In genomic region chr3:149634072-149634471, GRCh38 we compare ENCODE assay signal across 16 cellular contexts. TPM values are rescaled to one million over a fixed set of nuclear protein-coding genes. Genes with fewer than 3 reads are reported as not detected.
DNase-seq lines count a peak whose midpoint lies in the region; ATAC-seq, FAIRE-seq and TF ChIP-seq lines count a peak whose summit lies in the region.
"Had no signal": no experiment of that assay in that cellular context is flagged by ENCODE, and none has a peak within 500 bp of the region (broad histone marks: within the 10 kb centered on the region; RNA-seq: fewer than 3 reads in every experiment).

No MANE protein-coding gene starts in this region.

- peak overlapping the region; percentile 1 for H3K4me3 Mint-ChIP-seq in Calu3 (ENCODE audit: low read depth, unreplicated experiment)

- no peak overlapping the region for H3K4me2 ChIP-seq in K562 (ENCODE audit: insufficient read depth, low read length)
- H3K4me2 ChIP-seq: KMS-11, PC-9 had no signal

- no peaks in the 10 kb centered on the region for H3K79me2 ChIP-seq in K562 (ENCODE audit: control insufficient read depth, insufficient read depth, low read length)

- TF ChIP-seq RAD21 in K562 (CRISPR knock-in tag; conservative IDR thresholded peaks at IDR 0.05 in 1 of 2, IDR thresholded peaks at IDR 0.05 in 1 of 2): no peak

- CTCF ChIA-PET in Calu3 (lab: Charles Lee) (interaction anchor here (1.3 to 1.8 kb wide), 2 partner anchors 24 to 58 kb away, joined by 3 to 4 read pairs; no protein-coding TSS in a partner anchor), K562 (lab: Yijun Ruan, JAX; ENCODE audit: low intra/inter-chr PET ratio) (no interaction called here)

- in situ Hi-C loops in K562 (cut with MboI): no loop called here

- FAIRE-seq in K562 (lab: Jason Lieb, UNC): peak; percentile 46
- FAIRE-seq: GM12892, H1 had no signal

- ATAC-seq in K562: no peak
- ATAC-seq in right cardiac atrium: peak; percentile 21 to 29
- ATAC-seq in GM18498 (IDR thresholded peaks at IDR 0.05; ENCODE audit: unreplicated experiment): no peak

- peaks cover 63% of the 10 kb centered on the region for H3K36me3 Mint-ChIP-seq in Calu3 (ENCODE audit: insufficient read depth, unreplicated experiment)
- H3K36me3 Mint-ChIP-seq: CD14-positive monocyte had no signal

- intact Hi-C loops in Calu3 (cut with micrococcal nuclease; ENCODE audit: unreplicated experiment): no loop called here
- intact Hi-C loops in K562 (cut with micrococcal nuclease): no loop called here
- intact Hi-C loops in right cardiac atrium (cut with DNase I): no loop called here

- peaks cover 0 to 5% of the 10 kb centered on the region in 2 experiments; a peak in 2 of 5 replicates for H3K27me3 ChIP-seq in K562 (ENCODE audit: control insufficient read depth in 2 of 2, insufficient read depth in 2 of 2, low read length in 2 of 2)
- H3K27me3 ChIP-seq in right cardiac atrium (ENCODE audit: control insufficient read depth, insufficient read depth): no peaks in the 10 kb centered on the region
- no peaks in the 10 kb centered on the region for H3K27me3 ChIP-seq in stomach smooth muscle (ENCODE audit: control insufficient read depth in 1 of 2, insufficient read depth in 2 of 2, low read length in 2 of 2)

- H3K4me1 ChIP-seq in K562 (replicated peaks in 1 of 2; ENCODE audit: control insufficient read depth in 2 of 2, insufficient read depth in 2 of 2, low read length in 2 of 2) (no peaks in the 10 kb centered on the region), right cardiac atrium (ENCODE audit: control insufficient read depth, insufficient read depth, low read length) (peaks cover 12% of the 10 kb centered on the region), stomach smooth muscle (ENCODE audit: control insufficient read depth, insufficient read depth, low read length) (peaks cover 29% of the 10 kb centered on the region)

- H3K9me3 Mint-ChIP-seq in Calu3 (ENCODE audit: low read depth, unreplicated experiment): no peaks in the 10 kb centered on the region

- no peak for TF ChIP-seq EP300 in K562 (IDR thresholded peaks at IDR 0.05; ENCODE audit: low read length)

- peak overlapping the region; percentile 7 for H3K27ac Mint-ChIP-seq in Calu3 (ENCODE audit: unreplicated experiment)

- H3K4me3 ChIP-seq in K562 (no peak overlapping the region), right cardiac atrium (ENCODE audit: low read length) (no peak overlapping the region), stomach smooth muscle (ENCODE audit: low read length in 2 of 2) (peak overlapping the region in 1 of 2 donors; percentile 15)
- H3K4me3 ChIP-seq: PC-9 had no signal

- H3K9me3 ChIP-seq in K562 (replicated peaks; ENCODE audit: control insufficient read depth, insufficient read depth, low read depth, low read length) (no peaks in the 10 kb centered on the region), right cardiac atrium (ENCODE audit: control insufficient read depth, low read length) (no peaks in the 10 kb centered on the region), stomach smooth muscle (ENCODE audit: control insufficient read depth in 2 of 2, low read length in 2 of 2) (no peaks in the 10 kb centered on the region)

- 2% methylated on average over 4 of the region's 4 CpGs for WGBS in K562 (ENCODE audit: insufficient coverage, low coverage, missing lambda C conversion rate)
- WGBS in right cardiac atrium: 43% methylated on average over 4 of the region's 4 CpGs

- peaks cover 79% of the 10 kb centered on the region for H3K4me1 Mint-ChIP-seq in Calu3 (ENCODE audit: low read depth, unreplicated experiment)

- TF ChIP-seq CTCF in Calu3 (IDR thresholded peaks at IDR 0.05; ENCODE audit: unreplicated experiment) (no peak), K562 (IDR thresholded peaks at IDR 0.05 in 2 of 3, conservative IDR thresholded peaks at IDR 0.05 in 1 of 3; ENCODE audit: insufficient read depth in 2 of 3, low read depth in 1 of 3, low read length in 3 of 3) (no peak)

- no peak overlapping the region for H3K9ac ChIP-seq in K562 (ENCODE audit: insufficient read depth in 1 of 2, low read depth in 2 of 2, low read length in 2 of 2)
- H3K9ac ChIP-seq in stomach smooth muscle (ENCODE audit: low read length in 2 of 2): no peak overlapping the region
- H3K9ac ChIP-seq: KMS-11 had no signal

- BruUV-seq in Calu3 (replicated peaks; lab: Mats Ljungman, UMichigan) (no TSS peak), K562 (replicated peaks; lab: Mats Ljungman, UMichigan) (no TSS peak)

- TF ChIP-seq POLR2A in K562 (conservative IDR thresholded peaks at IDR 0.05): no peak

- H3K36me3 ChIP-seq in K562 (ENCODE audit: control insufficient read depth, insufficient read depth, low read length): no peaks in the 10 kb centered on the region
- H3K36me3 ChIP-seq in stomach smooth muscle (ENCODE audit: control insufficient read depth in 2 of 2, insufficient read depth in 2 of 2, low read length in 2 of 2): peaks cover 0 to 3% of the 10 kb centered on the region in 2 donors

- DNase-seq in Calu3: no peak
- DNase-seq in K562 (ENCODE audit: extremely low read depth in 1 of 4, low spot score in 3 of 4): no peak
- DNase-seq in right cardiac atrium: no peak
- no peak for DNase-seq in iPS-NIHi7 (ENCODE audit: extremely low spot score)
- DNase-seq in NCI-H2081 (lab: John Stamatoyannopoulos, UW): no peak
- DNase-seq: ACHN, AML-193, NCI-H1092 treated with DMSO at 0.1 percent for 48 hours, NCI-H524, PC-9 had no signal

- no peaks in the 10 kb centered on the region for H3K27me3 Mint-ChIP-seq in Calu3 (ENCODE audit: unreplicated experiment)

- no peaks in the 10 kb centered on the region for H3K9me1 ChIP-seq in K562 (ENCODE audit: control insufficient read depth, insufficient read depth, low read length)

- POLR2A ChIA-PET in K562 (lab: Yijun Ruan, JAX): interaction anchor here (1.1 kb wide), 1 partner anchor 9 kb away, joined by 4 read pairs; no protein-coding TSS in a partner anchor

- no peak overlapping the region for H2AFZ ChIP-seq in K562 (ENCODE audit: low read depth, low read length)
- H2AFZ ChIP-seq: PC-9 had no signal

- H4K20me1 ChIP-seq in K562 (replicated peaks; ENCODE audit: control insufficient read depth, insufficient read depth, low read length): no peaks in the 10 kb centered on the region

- no peak overlapping the region for H3K27ac ChIP-seq in K562 (ENCODE audit: extremely low read depth, low read depth, low read length)
- no peak overlapping the region for H3K27ac ChIP-seq in right cardiac atrium (ENCODE audit: low read length)
- peak overlapping the region; percentile 49 for H3K27ac ChIP-seq in stomach smooth muscle (ENCODE audit: low read length)
- H3K27ac ChIP-seq: KMS-11, PC-9 had no signal

TF ChIP-seq in K562, 482 proteins besides CTCF, POLR2A, EP300 and RAD21:
- TF ChIP-seq MECOM (CRISPR knock-in tag; IDR thresholded peaks at IDR 0.05): no peak
- no peak for TF ChIP-seq KHSRP (IDR thresholded peaks at IDR 0.05)
- no peak for TF ChIP-seq ELK3 (CRISPR knock-in tag; IDR thresholded peaks at IDR 0.05)
- no peak for TF ChIP-seq FUS (optimal IDR thresholded peaks at IDR 0.05; ENCODE audit: low read depth, low read length)
TF ChIP-seq in K562: peak in this region for 0.

RNA-seq across cellular contexts. Expression of gene WWTR1, which starts 23.8 kb away (rescaled TPM):
- total RNA-seq in Calu3 (2022): 202 and 269 TPM in 2 replicates
- 0.12 and 0.44 TPM in 2 replicates for total RNA-seq in K562 (2011; cell fraction: chromatin; rRNA removed; ENCODE audit: low replicate concordance)
- not detected in 2 replicates for total RNA-seq in K562 (2011; cell fraction: nucleolus; rRNA removed)
- 0.66 TPM in 1 of 2 replicates, not detected in the other for total RNA-seq in K562 (2011; cell fraction: nucleoplasm; rRNA removed)
- total RNA-seq in K562 (2014; rRNA removed): 0.05 TPM in 1 of 2 replicates, not detected in the other
- 0.06 and 0.22 TPM in 2 replicates for total RNA-seq in K562 (2014; rRNA removed; fragmentation: Illumina TruSeq; extraction: Trizol)
- total RNA-seq in K562 (2015; rRNA removed; fragmentation: Illumina TruSeq; extraction: Trizol): 0.04 TPM in 1 of 2 replicates, not detected in the other
- total RNA-seq in K562 (2021): 0.47 and 0.60 TPM in 2 replicates
- 0.32 and 0.89 TPM in 2 replicates for polyA plus RNA-seq in K562 (2011; rRNA removed)
- 0.52 and 0.94 TPM in 2 replicates for polyA plus RNA-seq in K562 (2011; cell fraction: cytosol; rRNA removed)
- 0.45 and 0.78 TPM in 2 replicates for polyA plus RNA-seq in K562 (2011; cell fraction: nucleus; rRNA removed)
- 0.14 and 0.21 TPM in 2 replicates for polyA plus RNA-seq in K562 (2012)
- polyA plus RNA-seq in K562 (2014; fragmentation: Illumina TruSeq; extraction: Trizol): 0.06 and 0.21 TPM in 2 replicates
- 1 to 10 TPM in 1 of 2 experiments, under 1 TPM in 1; 0.62 to 1.4 TPM for polyA plus RNA-seq in K562 (2014; fragmentation: Nextera tagmentation; extraction: Ambion mirVana)
- 0.34 and 1.5 TPM in 2 replicates for polyA plus RNA-seq in K562 (2014; rRNA removed)
- 0.72 and 1.5 TPM in 2 replicates for polyA minus RNA-seq in K562 (2011; rRNA and poly(A)+ RNA removed)
- polyA minus RNA-seq in K562 (2011; cell fraction: cytosol; rRNA and poly(A)+ RNA removed): 1.1 and 2.0 TPM in 2 replicates
- 0.67 and 1.2 TPM in 2 replicates for polyA minus RNA-seq in K562 (2011; cell fraction: nucleus; rRNA and poly(A)+ RNA removed)
- 10 to 100 TPM; 48.2 to 99.2 (median 56.9) TPM for total RNA-seq in right cardiac atrium
- 23.0 TPM for polyA plus RNA-seq in right cardiac atrium
- polyA plus RNA-seq: CD14-positive monocyte had no signal

Comparison
In these comparisons a context has a peak if more than half of its experiments do, and no peak if none do; other contexts are left out.
1. ATAC-seq: peak in right cardiac atrium (2 of 2); none in K562 (single experiment) and GM18498 (single experiment).
2. RNA of gene WWTR1, which starts 23.8 kb away (total RNA-seq): 202 to 269 TPM in Calu3 and 48.2 to 99.2 TPM in right cardiac atrium; 0.04 to 0.66 TPM in K562; every median in the first group is over 10 times any median in the second.